In genomic region chr2:23944527-23944926, GRCh38 we compare ENCODE assay signal across 1 cellular context.
TF ChIP-seq lines count a peak whose summit lies in the region.

No MANE protein-coding gene starts in this region.

TF ChIP-seq in HepG2, 621 proteins besides CTCF, POLR2A, EP300 and RAD21 (continued from another document):
- TF ChIP-seq TFDP2 (CRISPR knock-in tag; IDR thresholded peaks at IDR 0.05) (no peak), HNF4A (CRISPR knock-in tag; IDR thresholded peaks at IDR 0.05) (peak; percentile 60), MEIS2 (CRISPR knock-in tag; IDR thresholded peaks at IDR 0.05) (no peak), ZMAT3 (CRISPR knock-in tag; conservative IDR thresholded peaks at IDR 0.05) (no peak), TBX3 (IDR thresholded peaks at IDR 0.05; ENCODE audit: borderline replicate concordance) (peak; percentile 57; the same call in 1 of the 2 replicates), PATZ1 (CRISPR knock-in tag; IDR thresholded peaks at IDR 0.05) (peak; percentile 51; the same call in 1 of the 2 replicates), ZNF10 (CRISPR knock-in tag; IDR thresholded peaks at IDR 0.05; ENCODE audit: borderline replicate concordance, low read depth) (no peak), TP53 (CRISPR knock-in tag; conservative IDR thresholded peaks at IDR 0.05) (no peak), NR2F6 (IDR thresholded peaks at IDR 0.05) (no peak), NR2F6 (CRISPR knock-in tag; IDR thresholded peaks at IDR 0.05) (no peak; the same call in 1 of the 2 replicates), ZNF543 (CRISPR knock-in tag; IDR thresholded peaks at IDR 0.05) (no peak), HDAC2 (CRISPR knock-in tag; IDR thresholded peaks at IDR 0.05) (peak; percentile 43; the same call in 1 of the 2 replicates), YEATS2 (CRISPR knock-in tag; IDR thresholded peaks at IDR 0.05; ENCODE audit: borderline replicate concordance) (no peak), JARID2 (CRISPR knock-in tag; IDR thresholded peaks at IDR 0.05; ENCODE audit: insufficient replicate concordance) (no peak), ELF4 (CRISPR knock-in tag; IDR thresholded peaks at IDR 0.05; ENCODE audit: borderline replicate concordance) (no peak), ZKSCAN1 (IDR thresholded peaks at IDR 0.05; ENCODE audit: low read length) (no peak), HNF4G (IDR thresholded peaks at IDR 0.05; ENCODE audit: borderline replicate concordance, low read depth, low read length) (peak; percentile 43; the same call in 1 of the 2 replicates), HNF4G (CRISPR knock-in tag; IDR thresholded peaks at IDR 0.05; ENCODE audit: borderline replicate concordance, low read depth) (no peak)
